Comparison of ENCODE assay signal across 1 cellular context in genomic region chr2:70140978-70141753, GRCh38.
TF ChIP-seq lines count a peak whose summit lies in the region.

No MANE protein-coding gene starts in this region.

TF ChIP-seq in GM23338, 12 proteins besides CTCF, POLR2A, EP300 and RAD21 (continued from another document):
- no peak for TF ChIP-seq ETS1 (IDR thresholded peaks at IDR 0.05)
- 0 out of 2 replicates have a peak, but pooled peaks have one; percentile 57 for TF ChIP-seq NANOG (IDR thresholded peaks at IDR 0.05; ENCODE audit: borderline replicate concordance)
